8 cellular contexts compared by ENCODE assay signal in the genomic region with DNA sequence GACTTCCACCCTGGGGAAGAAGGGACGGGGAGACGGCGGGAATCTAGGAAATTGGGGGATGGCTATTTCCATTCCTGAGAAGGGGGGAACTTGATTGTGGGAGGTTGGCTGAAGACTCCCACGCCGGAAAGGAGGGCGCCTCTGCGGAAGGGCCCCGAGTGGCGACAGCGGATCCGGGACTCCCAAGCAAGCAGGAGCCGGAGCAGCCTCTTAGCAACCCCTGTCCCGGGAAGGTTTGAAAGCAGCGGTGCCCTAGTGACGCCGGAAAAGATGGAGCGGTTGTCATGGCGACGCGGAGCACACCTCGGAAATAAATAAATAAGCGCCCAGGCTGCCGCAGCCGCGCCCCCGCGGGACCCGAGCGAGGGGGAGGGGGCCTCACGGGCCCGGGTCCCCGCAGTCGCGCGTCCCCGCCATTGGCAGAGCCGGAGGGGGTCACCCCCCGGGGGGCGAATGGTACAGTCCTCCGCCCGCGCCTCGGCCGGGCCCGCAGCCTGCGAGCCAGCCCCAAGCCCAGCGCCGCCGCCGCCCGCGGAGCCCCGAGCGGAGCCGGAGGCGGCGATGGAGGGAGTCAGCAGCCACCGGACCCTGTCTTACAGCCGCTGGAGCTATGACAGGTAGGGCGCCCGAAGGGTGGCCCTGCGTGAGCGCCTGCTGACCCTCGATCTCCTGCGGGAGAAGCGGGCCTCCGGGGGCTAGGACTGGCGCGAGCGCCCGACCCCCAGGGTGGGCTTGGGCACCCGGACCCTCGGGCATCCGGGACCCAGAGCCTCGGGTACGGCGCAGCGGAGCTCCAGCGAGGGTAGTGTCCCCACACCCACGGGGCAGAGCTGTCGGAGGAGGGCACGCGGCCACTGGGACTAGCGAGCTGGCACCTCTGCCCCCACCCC. TPM values are rescaled to one million over a fixed set of nuclear protein-coding genes. Genes with fewer than 3 reads are reported as not detected.
DNase-seq lines count a peak whose midpoint lies in the region; ATAC-seq and TF ChIP-seq lines count a peak whose summit lies in the region.

No MANE protein-coding gene starts in this region.

- no peaks in the 10 kb centered on the region for H3K36me3 Mint-ChIP-seq in brain

- H3K4me3 ChIP-seq in WERI-Rb-1 (ENCODE audit: low read depth, low read length) (peak overlapping the region; percentile 86), iPS DF 6.9 (ENCODE audit: low read length) (peak overlapping the region; percentile 54), retinal pigment epithelial cell (ENCODE audit: low read length) (peak overlapping the region; percentile 47)

- peaks cover 10% of the 10 kb centered on the region; the same call in 1 of the 2 replicates for H3K4me1 ChIP-seq in iPS DF 6.9 (ENCODE audit: control insufficient read depth, insufficient read depth, low read length)

- ATAC-seq in HG03175 (IDR thresholded peaks at IDR 0.05; ENCODE audit: unreplicated experiment), result peak; percentile 55
- ATAC-seq in HG02642 (IDR thresholded peaks at IDR 0.05; ENCODE audit: poor library complexity, unreplicated experiment), result no peak

- peak in 10 of 14 donors; percentile 37 to 79 (median 57) for DNase-seq in C1 segment of cervical spinal cord (lab: John Stamatoyannopoulos, UW)
- peak; percentile 83 for DNase-seq in WERI-Rb-1
- DNase-seq in iPS DF 6.9 (ENCODE audit: low read depth, low spot score), result peak; percentile 57
- DNase-seq in retinal pigment epithelial cell (ENCODE audit: low read depth), result no peak
- DNase-seq in KG1 (lab: John Stamatoyannopoulos, UW), result no peak

- peak overlapping the region; percentile 82 to 92 (median 88) for H3K4me3 Mint-ChIP-seq in brain

- peaks cover 14% of the 10 kb centered on the region for H3K4me1 Mint-ChIP-seq in brain

- H3K36me3 ChIP-seq in WERI-Rb-1 (peaks cover 8% of the 10 kb centered on the region), iPS DF 6.9 (ENCODE audit: control insufficient read depth, insufficient read depth, low read length) (no peaks in the 10 kb centered on the region)

- H3K27me3 ChIP-seq in WERI-Rb-1 (ENCODE audit: insufficient read depth, low read depth, severe bottlenecking), result no peaks in the 10 kb centered on the region
- H3K27me3 ChIP-seq in iPS DF 6.9 (ENCODE audit: control insufficient read depth, insufficient read depth, low read length), result peaks cover 33% of the 10 kb centered on the region

- H3K27ac ChIP-seq in WERI-Rb-1, result peak overlapping the region; percentile 96
- no peak overlapping the region for H3K27ac ChIP-seq in iPS DF 6.9 (ENCODE audit: low read length)

- H3K27me3 Mint-ChIP-seq in brain, result peaks cover 50% of the 10 kb centered on the region

- TF ChIP-seq CTCF in WERI-Rb-1 (IDR thresholded peaks at IDR 0.05; ENCODE audit: low read depth, low read length) (no peak), brain (conservative IDR thresholded peaks at IDR 0.05) (no peak), retinal pigment epithelial cell (conservative IDR thresholded peaks at IDR 0.05; ENCODE audit: low read depth, low read length) (no peak)

- H3K27ac Mint-ChIP-seq in brain, result peak overlapping the region; percentile 31 to 94 (median 73)

- H3K9me3 Mint-ChIP-seq in brain, result peaks cover 0 to 4% (median 0%) of the 10 kb centered on the region in 5 experiments

- no peaks in the 10 kb centered on the region for H3K9me3 ChIP-seq in WERI-Rb-1 (ENCODE audit: severe bottlenecking)
- H3K9me3 ChIP-seq in iPS DF 6.9 (ENCODE audit: control insufficient read depth, insufficient read depth, low read length), result no peaks in the 10 kb centered on the region

- WGBS in iPS DF 6.9 (ENCODE audit: insufficient coverage, insufficient read length), result no CpG with 5 or more reads among the region's 84 CpGs

RNA-seq across cellular contexts. Expression of a gene that starts 31.9 kb away (rescaled TPM):
- polyA plus RNA-seq in brain (ENCODE audit: insufficient read depth, low read depth, low replicate concordance), result 292 TPM

RNA-seq across cellular contexts. Expression of a gene that starts 53.7 kb away (rescaled TPM):
- not detected for polyA plus RNA-seq in brain (ENCODE audit: insufficient read depth, low read depth, low replicate concordance)

Comparison
In these comparisons a context has a peak if more than half of its experiments do, and no peak if none do; other contexts are left out.
1. DNase-seq: peak in C1 segment of cervical spinal cord (10 of 14), WERI-Rb-1 (single experiment) and iPS DF 6.9 (single experiment); none in retinal pigment epithelial cell (single experiment) and KG1 (single experiment).
2. Peak in every context shown above with its lines, with median percentiles within 50 percentile points of each other: H3K4me3 ChIP-seq.